15 cellular contexts compared by ENCODE assay signal in the genomic region with DNA sequence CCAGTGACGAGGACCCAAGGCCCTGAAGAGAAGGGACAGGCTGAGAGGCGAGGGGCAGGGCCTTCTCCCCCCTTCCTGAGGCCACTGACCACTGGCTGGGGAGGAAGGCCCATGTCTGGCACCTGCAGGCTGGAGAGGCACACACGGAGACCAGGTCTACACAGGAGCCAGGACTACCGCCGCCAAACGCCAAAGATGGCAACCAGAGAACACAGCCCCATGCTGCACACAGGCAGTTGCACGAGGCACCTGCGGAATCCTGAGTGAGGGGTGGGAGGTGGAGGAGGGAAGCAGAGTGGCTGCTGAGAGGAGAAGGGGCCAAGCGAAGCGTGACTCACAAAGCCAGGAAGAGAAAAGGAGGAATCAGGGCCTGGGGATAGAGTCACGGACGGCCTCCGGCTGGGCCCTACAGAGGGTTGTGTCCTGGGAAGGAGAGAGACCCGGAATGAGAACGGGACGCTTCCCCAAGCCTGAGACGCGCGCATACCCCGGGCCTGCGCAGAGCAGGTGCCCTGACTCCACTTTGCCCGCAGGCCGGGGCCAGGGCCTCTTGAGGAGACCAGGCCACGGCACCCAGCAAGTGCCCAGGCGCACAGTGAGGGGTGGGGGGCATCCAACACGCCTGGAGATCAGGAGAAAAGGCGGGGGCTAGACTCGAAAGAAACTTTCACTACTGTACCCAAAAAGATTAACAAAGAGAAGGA. TPM values are rescaled to one million over a fixed set of nuclear protein-coding genes. Genes with fewer than 3 reads are reported as not detected.
DNase-seq lines count a peak whose midpoint lies in the region; ATAC-seq and TF ChIP-seq lines count a peak whose summit lies in the region.
"Had no signal": no experiment of that assay in that cellular context is flagged by ENCODE, and none has a peak within 500 bp of the region (broad histone marks: within the 10 kb centered on the region; RNA-seq: fewer than 3 reads in every experiment).

No MANE protein-coding gene starts in this region.

- peak overlapping the region; percentile 89 to 99 (median 95) for H3K27ac Mint-ChIP-seq in CD4-positive, CD25-positive, alpha-beta regulatory T cell
- peak overlapping the region; percentile 60 to 90 (median 68) for H3K27ac Mint-ChIP-seq in nephron

- WGBS in ectodermal cell, 2 experiments: 84 to 86% methylated on average over 28 of the region's 28 CpGs

- peak overlapping the region; percentile 45 for H3K27ac ChIP-seq in CD4-positive, CD25-positive, alpha-beta regulatory T cell (ENCODE audit: insufficient read depth, low read length, poor library complexity, severe bottlenecking)
- peak overlapping the region; percentile 26 for H3K27ac ChIP-seq in ectodermal cell (ENCODE audit: insufficient read depth, low read depth, low read length, poor library complexity, severe bottlenecking)
- H3K27ac ChIP-seq: epithelial cell of prostate, SK-N-MC, thoracic aorta had no signal

- peaks cover 25% of the 10 kb centered on the region for H3K36me3 Mint-ChIP-seq in CD4-positive, CD25-positive, alpha-beta regulatory T cell
- H3K36me3 Mint-ChIP-seq in nephron (ENCODE audit: low read depth): peaks cover 19% of the 10 kb centered on the region

- H3K9me3 ChIP-seq in CD4-positive, CD25-positive, alpha-beta regulatory T cell (ENCODE audit: control insufficient read depth in 2 of 2, low read length in 2 of 2): no peaks in the 10 kb centered on the region
- no peaks in the 10 kb centered on the region for H3K9me3 ChIP-seq in ectodermal cell (ENCODE audit: control insufficient read depth, low read length)
- H3K9me3 ChIP-seq: thoracic aorta had no signal

- H3K36me3 ChIP-seq in CD4-positive, CD25-positive, alpha-beta regulatory T cell (ENCODE audit: control insufficient read depth, insufficient read depth, low read length): peaks cover 36% of the 10 kb centered on the region
- peaks cover 4% of the 10 kb centered on the region for H3K36me3 ChIP-seq in ectodermal cell (ENCODE audit: control insufficient read depth, insufficient read depth, low read length)

- H3K4me3 Mint-ChIP-seq in CD4-positive, CD25-positive, alpha-beta regulatory T cell: peak overlapping the region in 2 of 4 donors; percentile 78 to 91
- no peak overlapping the region for H3K4me3 Mint-ChIP-seq in nephron

- no peaks in the 10 kb centered on the region for H3K27me3 ChIP-seq in CD4-positive, CD25-positive, alpha-beta regulatory T cell (ENCODE audit: control insufficient read depth, insufficient read depth, low read length)
- no peaks in the 10 kb centered on the region for H3K27me3 ChIP-seq in ectodermal cell (ENCODE audit: control insufficient read depth, insufficient read depth, low read length, poor library complexity, severe bottlenecking)

- no peak for TF ChIP-seq CTCF in nephron (IDR thresholded peaks at IDR 0.05; ENCODE audit: unreplicated experiment in 3 of 3)

- ATAC-seq in CD4-positive, CD25-positive, alpha-beta regulatory T cell (ENCODE audit: low read depth in 2 of 2): no peak
- ATAC-seq in HG02870 (IDR thresholded peaks at IDR 0.05; ENCODE audit: unreplicated experiment) (no peak), GM19455 (IDR thresholded peaks at IDR 0.05; ENCODE audit: unreplicated experiment) (no peak)
- ATAC-seq: HCT116 had no signal

- no peak for DNase-seq in CD4-positive, CD25-positive, alpha-beta regulatory T cell
- DNase-seq in Jurkat, Clone E6-1 (ENCODE audit: low read depth, low spot score): no peak
- DNase-seq in NCI-H2171 treated with DMSO at 0.1 percent for 48 hours (lab: John Stamatoyannopoulos, UW) (no peak), NCI-H524 treated with DMSO at 0.1 percent for 48 hours (lab: John Stamatoyannopoulos, UW) (no peak)
- DNase-seq: aorta, Karpas-422, occipital lobe had no signal

- H3K4me1 Mint-ChIP-seq in CD4-positive, CD25-positive, alpha-beta regulatory T cell: peaks cover 2 to 32% (median 15%) of the 10 kb centered on the region in 4 donors
- H3K4me1 Mint-ChIP-seq in nephron: peaks cover 12% of the 10 kb centered on the region

- no peaks in the 10 kb centered on the region for H3K27me3 Mint-ChIP-seq in CD4-positive, CD25-positive, alpha-beta regulatory T cell
- no peaks in the 10 kb centered on the region for H3K27me3 Mint-ChIP-seq in nephron (ENCODE audit: low read depth)

- peaks cover 8% of the 10 kb centered on the region for H3K4me1 ChIP-seq in CD4-positive, CD25-positive, alpha-beta regulatory T cell (ENCODE audit: control insufficient read depth, insufficient read depth, low read length, poor library complexity, severe bottlenecking)
- H3K4me1 ChIP-seq in ectodermal cell (ENCODE audit: control insufficient read depth, insufficient read depth, low read length): peaks cover 26% of the 10 kb centered on the region

- H3K4me3 ChIP-seq in CD4-positive, CD25-positive, alpha-beta regulatory T cell (ENCODE audit: low read depth, low read length): no peak overlapping the region
- H3K4me3 ChIP-seq in Jurkat, Clone E6-1 (ENCODE audit: low read length): peak overlapping the region; percentile 9
- H3K4me3 ChIP-seq in ectodermal cell (ENCODE audit: insufficient read depth, low read depth, low read length): no peak overlapping the region
- H3K4me3 ChIP-seq: SK-N-MC, thoracic aorta had no signal

- no peaks in the 10 kb centered on the region for H3K9me3 Mint-ChIP-seq in CD4-positive, CD25-positive, alpha-beta regulatory T cell
- no peaks in the 10 kb centered on the region for H3K9me3 Mint-ChIP-seq in nephron

RNA-seq across cellular contexts. Expression of gene C16orf95, which starts 28.7 kb away (rescaled TPM):
- total RNA-seq in CD4-positive, CD25-positive, alpha-beta regulatory T cell: 2.1 TPM
- 1 to 10 TPM; 2.7 to 8.8 (median 3.5) TPM for polyA plus RNA-seq in CD4-positive, CD25-positive, alpha-beta regulatory T cell
- 28.3 TPM for polyA plus RNA-seq in Jurkat, Clone E6-1 (2012; ENCODE audit: insufficient read depth, insufficient read length)
- 5.2 TPM for polyA plus RNA-seq in ectodermal cell (2013, experiment 1 of 4)
- 5.8 TPM for polyA plus RNA-seq in ectodermal cell (2013, experiment 2 of 4)
- polyA plus RNA-seq in ectodermal cell (2013, experiment 3 of 4): 5.4 TPM
- polyA plus RNA-seq in ectodermal cell (2013, experiment 4 of 4): 5.4 TPM

RNA-seq across cellular contexts. Expression of gene FBXO31, which starts 37.7 kb away (rescaled TPM):
- total RNA-seq in CD4-positive, CD25-positive, alpha-beta regulatory T cell: 35.5 TPM
- polyA plus RNA-seq in CD4-positive, CD25-positive, alpha-beta regulatory T cell: 10 to 100 TPM; 18.8 to 29.2 (median 26.4) TPM
- 21.9 TPM for polyA plus RNA-seq in Jurkat, Clone E6-1 (2012; ENCODE audit: insufficient read depth, insufficient read length)
- polyA plus RNA-seq in ectodermal cell (2013, experiment 1 of 4): 14.9 TPM
- 17.2 TPM for polyA plus RNA-seq in ectodermal cell (2013, experiment 2 of 4)
- polyA plus RNA-seq in ectodermal cell (2013, experiment 3 of 4): 11.0 TPM
- 11.6 TPM for polyA plus RNA-seq in ectodermal cell (2013, experiment 4 of 4)

RNA-seq across cellular contexts. Expression of gene MAP1LC3B, which starts 46.3 kb away (rescaled TPM):
- 83.2 TPM for total RNA-seq in CD4-positive, CD25-positive, alpha-beta regulatory T cell
- polyA plus RNA-seq in CD4-positive, CD25-positive, alpha-beta regulatory T cell: 100 to 1,000 TPM; 123 to 158 (median 140) TPM
- 47.0 TPM for polyA plus RNA-seq in Jurkat, Clone E6-1 (2012; ENCODE audit: insufficient read depth, insufficient read length)
- 73.2 TPM for polyA plus RNA-seq in ectodermal cell (2013, experiment 1 of 4)
- 74.6 TPM for polyA plus RNA-seq in ectodermal cell (2013, experiment 2 of 4)
- 61.9 TPM for polyA plus RNA-seq in ectodermal cell (2013, experiment 3 of 4)
- polyA plus RNA-seq in ectodermal cell (2013, experiment 4 of 4): 66.8 TPM
